Comparison of ENCODE assay signal across 23 cellular contexts in the genomic region with DNA sequence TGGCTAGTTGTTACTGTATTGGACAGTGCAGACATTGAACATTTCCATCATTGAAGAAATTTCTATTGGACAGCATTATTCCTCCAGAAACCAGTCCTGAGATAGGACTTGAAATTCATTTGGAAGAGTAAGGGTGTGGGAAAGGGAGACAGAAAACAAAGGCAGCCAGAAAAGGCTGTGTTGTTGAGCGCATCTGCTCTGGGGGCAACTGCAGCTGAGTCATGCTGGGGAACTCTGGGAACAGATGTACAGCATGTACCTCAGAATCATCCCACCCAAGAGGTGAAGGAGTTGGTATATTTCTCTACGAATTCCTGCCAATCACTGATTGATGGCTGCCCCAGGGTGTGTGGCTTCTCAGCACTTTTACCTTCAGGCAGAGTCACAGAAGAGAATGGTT. TPM values are rescaled to one million over a fixed set of nuclear protein-coding genes. Genes with fewer than 3 reads are reported as not detected.
DNase-seq lines count a peak whose midpoint lies in the region; ATAC-seq and TF ChIP-seq lines count a peak whose summit lies in the region.
"Had no signal": no experiment of that assay in that cellular context is flagged by ENCODE, and none has a peak within 500 bp of the region (broad histone marks: within the 10 kb centered on the region; RNA-seq: fewer than 3 reads in every experiment).

No MANE protein-coding gene starts in this region.

- peak overlapping the region; percentile 81 for H3K27ac ChIP-seq in temporal lobe (ENCODE audit: low read depth, low read length)
- H3K27ac ChIP-seq: 22Rv1, GM23248 had no signal

- ATAC-seq in GM19328 (IDR thresholded peaks at IDR 0.05; ENCODE audit: unreplicated experiment): no peak

- peaks cover 7% of the 10 kb centered on the region for H3K4me1 Mint-ChIP-seq in glutamatergic neuron (ENCODE audit: low read depth, unreplicated experiment)
- H3K4me1 Mint-ChIP-seq: CD14-positive monocyte had no signal

- peak overlapping the region; percentile 62 for H3K27ac Mint-ChIP-seq in glutamatergic neuron (ENCODE audit: unreplicated experiment)
- H3K27ac Mint-ChIP-seq: B cell, CD14-positive monocyte, H9 had no signal

- DNase-seq in NCI-H2171 treated with DMSO at 0.1 percent for 48 hours (lab: John Stamatoyannopoulos, UW) (peak; percentile 2), NCI-H2171 (lab: John Stamatoyannopoulos, UW) (no peak), glutamatergic neuron (no peak), nucleus accumbens (lab: John Stamatoyannopoulos, UW) (peak in 35 of 56 donors; percentile 0 to 50 (median 17)), SKM-1 treated with dmso at 0.1 percent for 144 hours (lab: John Stamatoyannopoulos, UW; ENCODE audit: unreplicated experiment) (no peak), ACHN (no peak)
- DNase-seq: GDM1; GM23248; H9; KG1; NCI-H1092 treated with DMSO at 0.1 percent for 48 hours; NCI-H1436 treated with DMSO at 0.1 percent for 48 hours; NCI-H1930; NCI-H345; NCI-H524; NCI-H774; NK-92 treated with Interleukin-12 subunit alpha and Interleukin-12 subunit beta, amount 100 ng/mL, for 24 hours; SIG-M5 had no signal

- H3K4me3 Mint-ChIP-seq in glutamatergic neuron (ENCODE audit: unreplicated experiment): no peak overlapping the region
- H3K4me3 Mint-ChIP-seq: B cell, CD14-positive monocyte, H9 had no signal

- in situ Hi-C loops in ACHN (cut with HindIII; ENCODE audit: low pct_ligation_motif_present, low pct_unique_long_range_greater_than_20kb, low sequenced_read_pairs): no loop called here

- H3K27me3 Mint-ChIP-seq in glutamatergic neuron (ENCODE audit: unreplicated experiment): peaks cover 1% of the 10 kb centered on the region
- H3K27me3 Mint-ChIP-seq: B cell had no signal

- no peaks in the 10 kb centered on the region for H3K36me3 Mint-ChIP-seq in glutamatergic neuron (ENCODE audit: unreplicated experiment)
- H3K36me3 Mint-ChIP-seq: CD14-positive monocyte had no signal

- no peak for TF ChIP-seq CTCF in glutamatergic neuron (IDR thresholded peaks at IDR 0.05; ENCODE audit: partially characterized antibody, unreplicated experiment)

- no peaks in the 10 kb centered on the region for H3K9me3 Mint-ChIP-seq in glutamatergic neuron (ENCODE audit: unreplicated experiment)

RNA-seq across cellular contexts. Expression of gene GEMIN8, which starts 39.6 kb away (rescaled TPM):
- total RNA-seq in glutamatergic neuron (ENCODE audit: unreplicated experiment) (8.2 TPM), temporal lobe (12.5 TPM)

Comparison
In these comparisons a context has a peak if more than half of its experiments do, and no peak if none do; other contexts are left out.
1. DNase-seq: peak in NCI-H2171 treated with DMSO at 0.1 percent for 48 hours (single experiment) and nucleus accumbens (35 of 56); none in NCI-H2171 (single experiment), glutamatergic neuron (single experiment), SKM-1 treated with dmso at 0.1 percent for 144 hours (single experiment) and ACHN (single experiment).